22 cellular contexts compared by ENCODE assay signal in genomic region chr3:163547045-163547692, GRCh38.
"Had no signal": no experiment of that assay in that cellular context is flagged by ENCODE, and none has a peak within 500 bp of the region (broad histone marks: within the 10 kb centered on the region; RNA-seq: fewer than 3 reads in every experiment).

No MANE protein-coding gene starts in this region.

- H3K36me3 ChIP-seq: esophagus muscularis mucosa, gastroesophageal sphincter, heart left ventricle, neural progenitor cell, stomach, thyroid gland, vagina had no signal

- H3K9me3 ChIP-seq: esophagus muscularis mucosa, gastroesophageal sphincter, thyroid gland, vagina had no signal

- DNase-seq: effector CD8-positive, alpha-beta T cell; foreskin keratinocyte; heart left ventricle; kidney; mesenchymal stem cell; midbrain; naive thymus-derived CD4-positive, alpha-beta T cell; stimulated activated CD4-positive, alpha-beta T cell treated with anti-CD3 and anti-CD28 coated beads, Interleukin-2, amount 100 ng/mL, for 24 hours; stimulated activated CD4-positive, alpha-beta T cell treated with anti-CD3 and anti-CD28 coated beads, Interleukin-4, amount 100 ng/mL, for 24 hours; stimulated activated naive CD4-positive, alpha-beta T cell treated with Interleukin-2 at 50 U/mL for 16 hours; stomach; thyroid gland had no signal

- ATAC-seq: foreskin keratinocyte; gastroesophageal sphincter; heart left ventricle; left lobe of liver; naive thymus-derived CD4-positive, alpha-beta T cell; sciatic nerve; stimulated activated effector memory CD8-positive, alpha-beta T cell treated with anti-CD3 and anti-CD28 coated beads, Interleukin-12 subunit alpha, Interleukin-12 subunit beta, amount 100 ng/mL, for 72 hours had no signal

- H2AFZ ChIP-seq: hepatocyte, neural progenitor cell, parathyroid adenoma had no signal

- H3K4me2 ChIP-seq: hepatocyte, neural progenitor cell, smooth muscle cell had no signal

- H3K4me1 ChIP-seq: esophagus muscularis mucosa, gastroesophageal sphincter, heart left ventricle, neural progenitor cell, parathyroid adenoma, stomach, thyroid gland, vagina had no signal

- H3K4me3 ChIP-seq: esophagus muscularis mucosa, gastroesophageal sphincter, heart left ventricle, hepatocyte, neural progenitor cell, smooth muscle cell, stomach, thyroid gland, vagina had no signal

- H3K79me2 ChIP-seq: hepatocyte, parathyroid adenoma had no signal

- H3K27ac ChIP-seq: esophagus muscularis mucosa, foreskin keratinocyte, gastroesophageal sphincter, heart left ventricle, hepatocyte, neural progenitor cell, parathyroid adenoma, stomach, thyroid gland, vagina had no signal

- H3K27me3 ChIP-seq: esophagus muscularis mucosa, foreskin keratinocyte, gastroesophageal sphincter, heart left ventricle, hepatocyte, neural progenitor cell, stomach, thyroid gland, vagina had no signal

- H3K9ac ChIP-seq: neural progenitor cell, parathyroid adenoma had no signal
